Comparison of ENCODE assay signal across 1 cellular context in the genomic region with DNA sequence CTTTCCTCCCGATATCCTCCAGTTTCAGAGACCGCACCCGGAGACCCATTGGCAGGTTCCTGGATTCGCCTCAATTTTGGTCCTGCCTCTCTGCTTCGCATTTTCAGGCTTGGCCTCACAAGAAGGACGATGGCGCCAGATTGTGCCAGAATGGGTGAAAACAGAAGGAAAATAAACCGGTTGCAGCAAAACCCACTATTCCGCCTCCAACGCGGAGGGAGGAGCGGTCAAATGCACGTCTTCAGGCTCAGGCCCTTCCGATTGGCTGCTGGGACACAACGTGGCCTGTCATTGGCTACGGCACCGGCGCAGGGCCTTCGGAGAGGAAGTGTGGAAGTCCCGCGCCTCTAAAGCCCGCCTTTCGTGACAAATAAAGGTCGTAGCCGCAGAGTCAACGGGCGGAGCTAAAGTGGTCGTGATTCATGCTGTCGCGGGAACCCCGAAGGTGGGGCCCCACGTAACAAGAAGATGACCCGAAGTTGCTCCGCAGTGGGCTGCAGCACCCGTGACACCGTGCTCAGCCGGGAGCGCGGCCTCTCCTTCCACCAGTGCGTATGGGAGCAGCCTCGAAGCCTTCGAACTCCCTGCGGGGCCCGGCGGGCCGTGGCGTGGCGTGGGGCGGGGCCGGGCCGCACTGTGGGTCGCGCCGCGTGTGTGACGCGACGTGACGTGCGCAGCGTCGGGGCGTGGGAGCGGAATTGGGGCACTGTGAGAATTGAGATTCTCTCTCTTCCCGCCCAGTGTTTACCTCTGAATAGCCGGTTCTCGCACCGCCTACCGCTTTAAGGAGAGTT.
TF ChIP-seq lines count a peak whose summit lies in the region.

A gene with protein sequence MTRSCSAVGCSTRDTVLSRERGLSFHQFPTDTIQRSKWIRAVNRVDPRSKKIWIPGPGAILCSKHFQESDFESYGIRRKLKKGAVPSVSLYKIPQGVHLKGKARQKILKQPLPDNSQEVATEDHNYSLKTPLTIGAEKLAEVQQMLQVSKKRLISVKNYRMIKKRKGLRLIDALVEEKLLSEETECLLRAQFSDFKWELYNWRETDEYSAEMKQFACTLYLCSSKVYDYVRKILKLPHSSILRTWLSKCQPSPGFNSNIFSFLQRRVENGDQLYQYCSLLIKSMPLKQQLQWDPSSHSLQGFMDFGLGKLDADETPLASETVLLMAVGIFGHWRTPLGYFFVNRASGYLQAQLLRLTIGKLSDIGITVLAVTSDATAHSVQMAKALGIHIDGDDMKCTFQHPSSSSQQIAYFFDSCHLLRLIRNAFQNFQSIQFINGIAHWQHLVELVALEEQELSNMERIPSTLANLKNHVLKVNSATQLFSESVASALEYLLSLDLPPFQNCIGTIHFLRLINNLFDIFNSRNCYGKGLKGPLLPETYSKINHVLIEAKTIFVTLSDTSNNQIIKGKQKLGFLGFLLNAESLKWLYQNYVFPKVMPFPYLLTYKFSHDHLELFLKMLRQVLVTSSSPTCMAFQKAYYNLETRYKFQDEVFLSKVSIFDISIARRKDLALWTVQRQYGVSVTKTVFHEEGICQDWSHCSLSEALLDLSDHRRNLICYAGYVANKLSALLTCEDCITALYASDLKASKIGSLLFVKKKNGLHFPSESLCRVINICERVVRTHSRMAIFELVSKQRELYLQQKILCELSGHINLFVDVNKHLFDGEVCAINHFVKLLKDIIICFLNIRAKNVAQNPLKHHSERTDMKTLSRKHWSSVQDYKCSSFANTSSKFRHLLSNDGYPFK (plus strand): TSS at position 401 of the 794 bp plus-strand sequence. CDS start 68 bp downstream, at position 469.

TF ChIP-seq in WTC11, 78 proteins besides CTCF, POLR2A, EP300 and RAD21 (continued from another document and continues in another):
- TF ChIP-seq, protein P1, sequence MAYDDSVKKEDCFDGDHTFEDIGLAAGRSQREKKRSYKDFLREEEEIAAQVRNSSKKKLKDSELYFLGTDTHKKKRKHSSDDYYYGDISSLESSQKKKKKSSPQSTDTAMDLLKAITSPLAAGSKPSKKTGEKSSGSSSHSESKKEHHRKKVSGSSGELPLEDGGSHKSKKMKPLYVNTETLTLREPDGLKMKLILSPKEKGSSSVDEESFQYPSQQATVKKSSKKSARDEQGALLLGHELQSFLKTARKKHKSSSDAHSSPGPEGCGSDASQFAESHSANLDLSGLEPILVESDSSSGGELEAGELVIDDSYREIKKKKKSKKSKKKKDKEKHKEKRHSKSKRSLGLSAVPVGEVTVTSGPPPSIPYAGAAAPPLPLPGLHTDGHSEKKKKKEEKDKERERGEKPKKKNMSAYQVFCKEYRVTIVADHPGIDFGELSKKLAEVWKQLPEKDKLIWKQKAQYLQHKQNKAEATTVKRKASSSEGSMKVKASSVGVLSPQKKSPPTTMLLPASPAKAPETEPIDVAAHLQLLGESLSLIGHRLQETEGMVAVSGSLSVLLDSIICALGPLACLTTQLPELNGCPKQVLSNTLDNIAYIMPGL (CRISPR knock-in tag; IDR thresholded peaks at IDR 0.05), result peak; percentile 68
- TF ChIP-seq ZNF263 (CRISPR knock-in tag; IDR thresholded peaks at IDR 0.05; ENCODE audit: low read depth) (no peak), E2F5 (CRISPR knock-in tag; IDR thresholded peaks at IDR 0.05) (peak; percentile 89), MXD4 (CRISPR knock-in tag; IDR thresholded peaks at IDR 0.05; ENCODE audit: borderline replicate concordance) (no peak), FOXK1 (CRISPR knock-in tag; IDR thresholded peaks at IDR 0.05) (peak; percentile 50; the same call in 1 of the 2 replicates), NFYB (CRISPR knock-in tag; conservative IDR thresholded peaks at IDR 0.05; ENCODE audit: low read depth) (peak; percentile 93), SP1 (CRISPR knock-in tag; conservative IDR thresholded peaks at IDR 0.05) (peak; percentile 12; the same call in 1 of the 2 replicates), ATF3 (CRISPR knock-in tag; conservative IDR thresholded peaks at IDR 0.05) (no peak), TP53 (CRISPR knock-in tag; IDR thresholded peaks at IDR 0.05) (no peak), FOXP4 (CRISPR knock-in tag; IDR thresholded peaks at IDR 0.05) (peak; percentile 67; the same call in 1 of the 2 replicates), ZNF416 (CRISPR knock-in tag; IDR thresholded peaks at IDR 0.05) (no peak), MYBL2 (CRISPR knock-in tag; IDR thresholded peaks at IDR 0.05) (peak; percentile 75; the same call in 1 of the 2 replicates), E2F4 (CRISPR knock-in tag; IDR thresholded peaks at IDR 0.05; ENCODE audit: borderline replicate concordance, low read depth) (no peak; the same call in 1 of the 2 replicates), RORB (CRISPR knock-in tag; IDR thresholded peaks at IDR 0.05) (no peak; the same call in 1 of the 2 replicates), ATF1 (CRISPR knock-in tag; IDR thresholded peaks at IDR 0.05) (0 out of 2 replicates have a peak, but pooled peaks have one; percentile 68), ESRRA (CRISPR knock-in tag; IDR thresholded peaks at IDR 0.05; ENCODE audit: borderline replicate concordance) (0 out of 2 replicates have a peak, but pooled peaks have one; percentile 43), TCF7 (CRISPR knock-in tag; IDR thresholded peaks at IDR 0.05; ENCODE audit: low read depth) (no peak), TEAD4 (CRISPR knock-in tag; IDR thresholded peaks at IDR 0.05) (no peak), EMX1 (CRISPR knock-in tag; IDR thresholded peaks at IDR 0.05) (peak; percentile 56; the same call in 1 of the 2 replicates), ZNF671 (CRISPR knock-in tag; IDR thresholded peaks at IDR 0.05) (no peak), STAT6 (CRISPR knock-in tag; conservative IDR thresholded peaks at IDR 0.05; ENCODE audit: low read depth) (no peak), CREB1 (CRISPR knock-in tag; IDR thresholded peaks at IDR 0.05) (no peak), NR1H2 (CRISPR knock-in tag; IDR thresholded peaks at IDR 0.05) (no peak), NFATC4 (CRISPR knock-in tag; IDR thresholded peaks at IDR 0.05) (0 out of 2 replicates have a peak, but pooled peaks have one; percentile 39), TEAD1 (CRISPR knock-in tag; IDR thresholded peaks at IDR 0.05) (peak; percentile 58; the same call in 1 of the 2 replicates), ZNF317 (CRISPR knock-in tag; IDR thresholded peaks at IDR 0.05; ENCODE audit: borderline replicate concordance, low read depth) (peak; percentile 26; the same call in 1 of the 2 replicates), ZNF219 (CRISPR knock-in tag; IDR thresholded peaks at IDR 0.05; ENCODE audit: borderline replicate concordance) (no peak), ZNF138 (CRISPR knock-in tag; conservative IDR thresholded peaks at IDR 0.05) (no peak), ZNF423 (CRISPR knock-in tag; IDR thresholded peaks at IDR 0.05) (no peak)
- TF ChIP-seq, protein P2, sequence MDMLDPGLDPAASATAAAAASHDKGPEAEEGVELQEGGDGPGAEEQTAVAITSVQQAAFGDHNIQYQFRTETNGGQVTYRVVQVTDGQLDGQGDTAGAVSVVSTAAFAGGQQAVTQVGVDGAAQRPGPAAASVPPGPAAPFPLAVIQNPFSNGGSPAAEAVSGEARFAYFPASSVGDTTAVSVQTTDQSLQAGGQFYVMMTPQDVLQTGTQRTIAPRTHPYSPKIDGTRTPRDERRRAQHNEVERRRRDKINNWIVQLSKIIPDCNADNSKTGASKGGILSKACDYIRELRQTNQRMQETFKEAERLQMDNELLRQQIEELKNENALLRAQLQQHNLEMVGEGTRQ (CRISPR knock-in tag; IDR thresholded peaks at IDR 0.05), result no peak
- TF ChIP-seq, protein P3, sequence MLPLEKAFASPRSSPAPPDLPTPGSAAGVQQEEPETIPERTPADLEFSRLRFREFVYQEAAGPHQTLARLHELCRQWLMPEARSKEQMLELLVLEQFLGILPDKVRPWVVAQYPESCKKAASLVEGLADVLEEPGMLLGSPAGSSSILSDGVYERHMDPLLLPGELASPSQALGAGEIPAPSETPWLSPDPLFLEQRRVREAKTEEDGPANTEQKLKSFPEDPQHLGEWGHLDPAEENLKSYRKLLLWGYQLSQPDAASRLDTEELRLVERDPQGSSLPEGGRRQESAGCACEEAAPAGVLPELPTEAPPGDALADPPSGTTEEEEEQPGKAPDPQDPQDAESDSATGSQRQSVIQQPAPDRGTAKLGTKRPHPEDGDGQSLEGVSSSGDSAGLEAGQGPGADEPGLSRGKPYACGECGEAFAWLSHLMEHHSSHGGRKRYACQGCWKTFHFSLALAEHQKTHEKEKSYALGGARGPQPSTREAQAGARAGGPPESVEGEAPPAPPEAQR (CRISPR knock-in tag; IDR thresholded peaks at IDR 0.05), result no peak
- TF ChIP-seq, protein P4, sequence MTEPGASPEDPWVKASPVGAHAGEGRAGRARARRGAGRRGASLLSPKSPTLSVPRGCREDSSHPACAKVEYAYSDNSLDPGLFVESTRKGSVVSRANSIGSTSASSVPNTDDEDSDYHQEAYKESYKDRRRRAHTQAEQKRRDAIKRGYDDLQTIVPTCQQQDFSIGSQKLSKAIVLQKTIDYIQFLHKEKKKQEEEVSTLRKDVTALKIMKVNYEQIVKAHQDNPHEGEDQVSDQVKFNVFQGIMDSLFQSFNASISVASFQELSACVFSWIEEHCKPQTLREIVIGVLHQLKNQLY (CRISPR knock-in tag; IDR thresholded peaks at IDR 0.05), result peak; percentile 84; the same call in 1 of the 2 replicates
- TF ChIP-seq, protein P5, sequence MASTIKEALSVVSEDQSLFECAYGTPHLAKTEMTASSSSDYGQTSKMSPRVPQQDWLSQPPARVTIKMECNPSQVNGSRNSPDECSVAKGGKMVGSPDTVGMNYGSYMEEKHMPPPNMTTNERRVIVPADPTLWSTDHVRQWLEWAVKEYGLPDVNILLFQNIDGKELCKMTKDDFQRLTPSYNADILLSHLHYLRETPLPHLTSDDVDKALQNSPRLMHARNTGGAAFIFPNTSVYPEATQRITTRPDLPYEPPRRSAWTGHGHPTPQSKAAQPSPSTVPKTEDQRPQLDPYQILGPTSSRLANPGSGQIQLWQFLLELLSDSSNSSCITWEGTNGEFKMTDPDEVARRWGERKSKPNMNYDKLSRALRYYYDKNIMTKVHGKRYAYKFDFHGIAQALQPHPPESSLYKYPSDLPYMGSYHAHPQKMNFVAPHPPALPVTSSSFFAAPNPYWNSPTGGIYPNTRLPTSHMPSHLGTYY (CRISPR knock-in tag; IDR thresholded peaks at IDR 0.05), result peak; percentile 87; the same call in 1 of the 2 replicates
- TF ChIP-seq, protein P6, sequence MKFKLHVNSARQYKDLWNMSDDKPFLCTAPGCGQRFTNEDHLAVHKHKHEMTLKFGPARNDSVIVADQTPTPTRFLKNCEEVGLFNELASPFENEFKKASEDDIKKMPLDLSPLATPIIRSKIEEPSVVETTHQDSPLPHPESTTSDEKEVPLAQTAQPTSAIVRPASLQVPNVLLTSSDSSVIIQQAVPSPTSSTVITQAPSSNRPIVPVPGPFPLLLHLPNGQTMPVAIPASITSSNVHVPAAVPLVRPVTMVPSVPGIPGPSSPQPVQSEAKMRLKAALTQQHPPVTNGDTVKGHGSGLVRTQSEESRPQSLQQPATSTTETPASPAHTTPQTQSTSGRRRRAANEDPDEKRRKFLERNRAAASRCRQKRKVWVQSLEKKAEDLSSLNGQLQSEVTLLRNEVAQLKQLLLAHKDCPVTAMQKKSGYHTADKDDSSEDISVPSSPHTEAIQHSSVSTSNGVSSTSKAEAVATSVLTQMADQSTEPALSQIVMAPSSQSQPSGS (CRISPR knock-in tag; IDR thresholded peaks at IDR 0.05; ENCODE audit: borderline replicate concordance, low read depth), result no peak
- TF ChIP-seq, protein P7, sequence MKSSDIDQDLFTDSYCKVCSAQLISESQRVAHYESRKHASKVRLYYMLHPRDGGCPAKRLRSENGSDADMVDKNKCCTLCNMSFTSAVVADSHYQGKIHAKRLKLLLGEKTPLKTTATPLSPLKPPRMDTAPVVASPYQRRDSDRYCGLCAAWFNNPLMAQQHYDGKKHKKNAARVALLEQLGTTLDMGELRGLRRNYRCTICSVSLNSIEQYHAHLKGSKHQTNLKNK (CRISPR knock-in tag; IDR thresholded peaks at IDR 0.05), result no peak
